11 cellular contexts compared by ENCODE assay signal in the genomic region with DNA sequence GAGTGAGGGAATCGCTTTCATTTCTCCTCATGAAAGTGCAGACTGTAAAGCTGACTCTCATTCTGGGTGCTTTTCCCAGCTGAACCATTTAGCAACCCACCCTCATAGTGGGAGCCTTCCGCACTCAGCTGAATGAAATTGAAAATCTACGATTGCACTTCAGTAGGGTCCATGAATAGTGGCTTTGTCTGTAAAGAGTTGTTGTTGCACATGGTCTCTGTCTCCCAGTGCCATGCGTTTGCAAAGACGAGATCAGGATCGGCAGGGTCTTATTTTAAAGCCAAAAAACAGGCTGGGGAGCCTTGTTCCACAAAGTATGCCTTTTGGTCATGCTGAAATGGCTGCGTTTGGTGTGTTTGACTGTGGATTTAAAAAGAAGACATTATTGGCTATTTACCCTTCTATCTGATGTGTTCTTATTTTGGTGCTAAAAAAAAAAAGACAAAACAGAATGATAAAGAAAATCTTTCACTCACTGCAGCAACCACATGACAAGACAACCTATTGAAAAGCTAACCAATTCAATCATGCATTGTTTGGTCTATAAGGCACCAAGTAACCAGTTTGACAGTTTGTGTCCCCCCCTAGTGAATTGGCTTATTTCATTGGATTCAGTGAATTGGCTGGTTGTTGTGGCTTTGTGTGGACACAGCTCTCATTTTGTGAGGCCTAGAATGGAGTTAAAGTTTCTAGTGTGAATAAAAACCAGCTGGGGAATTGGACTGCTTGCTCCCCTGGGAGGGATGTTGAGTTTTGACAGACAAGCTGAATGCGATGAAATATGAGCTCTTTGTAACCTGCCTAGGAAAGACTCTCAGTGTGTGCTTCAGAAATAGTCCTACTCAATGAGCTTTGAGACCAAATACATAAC.
DNase-seq lines count a peak whose midpoint lies in the region; ATAC-seq and TF ChIP-seq lines count a peak whose summit lies in the region.
"Had no signal": no experiment of that assay in that cellular context is flagged by ENCODE, and none has a peak within 500 bp of the region (broad histone marks: within the 10 kb centered on the region; RNA-seq: fewer than 3 reads in every experiment).

No MANE protein-coding gene starts in this region.

- H3K27ac ChIP-seq in IMR-90 (ENCODE audit: insufficient read depth, low read length) (no peak overlapping the region), gastrocnemius medialis (peak overlapping the region; percentile 77 to 85 (median 81)), stomach (peak overlapping the region in 2 of 5 donors; percentile 3 to 66)

- no peak for TF ChIP-seq RAD21 in IMR-90 (IDR thresholded peaks at IDR 0.05; ENCODE audit: low read length)

- BruUV-seq in IMR-90 (replicated peaks; lab: Mats Ljungman, UMichigan), result no TSS peak

- H2BK5ac ChIP-seq in IMR-90 (ENCODE audit: low read depth, low read length, poor library complexity, severe bottlenecking), result no peak overlapping the region

- H3K9me1 ChIP-seq in IMR-90 (ENCODE audit: insufficient read depth, low read length), result peaks cover 29% of the 10 kb centered on the region

- H3K14ac ChIP-seq in IMR-90 (replicated peaks; ENCODE audit: low read depth, low read length), result peak overlapping the region; percentile 23; the same call in 1 of the 2 replicates

- H3K56ac ChIP-seq in IMR-90 (ENCODE audit: extremely low read depth, insufficient read depth, low read length), result no peak overlapping the region

- H2AK5ac ChIP-seq in IMR-90 (ENCODE audit: low read depth, low read length), result no peak overlapping the region; the same call in 1 of the 2 replicates

- H2AFZ ChIP-seq in IMR-90 (replicated peaks; ENCODE audit: low read length, poor library complexity), result no peak overlapping the region

- H2BK20ac ChIP-seq in IMR-90 (ENCODE audit: low read depth, low read length), result no peak overlapping the region

- H3K4me3 ChIP-seq in IMR-90 (ENCODE audit: insufficient read depth, low read depth, low read length) (no peak overlapping the region), gastrocnemius medialis (no peak overlapping the region), stomach (no peak overlapping the region)
- H3K4me3 ChIP-seq: smooth muscle cell had no signal

- H3K4me1 ChIP-seq in IMR-90 (ENCODE audit: control insufficient read depth, insufficient read depth, low read length), result peaks cover 19% of the 10 kb centered on the region
- H3K4me1 ChIP-seq in gastrocnemius medialis, result peaks cover 74 to 78% of the 10 kb centered on the region in 2 donors
- H3K4me1 ChIP-seq in stomach, result peaks cover 22 to 63% (median 42%) of the 10 kb centered on the region in 4 donors

- peaks cover 10% of the 10 kb centered on the region for H3K36me3 ChIP-seq in IMR-90 (ENCODE audit: control insufficient read depth, insufficient read depth, low read length)
- peaks cover 0 to 10% of the 10 kb centered on the region in 2 donors for H3K36me3 ChIP-seq in gastrocnemius medialis
- H3K36me3 ChIP-seq in stomach, result peaks cover 12 to 19% (median 15%) of the 10 kb centered on the region in 4 donors

- no peak overlapping the region for H4K5ac ChIP-seq in IMR-90 (ENCODE audit: low read depth, low read length)

- no peak overlapping the region for H2BK120ac ChIP-seq in IMR-90 (ENCODE audit: low read depth, low read length)

- no peaks in the 10 kb centered on the region for H3K27me3 Mint-ChIP-seq in T-cell
- H3K27me3 Mint-ChIP-seq: stimulated activated naive CD8-positive, alpha-beta T cell treated with anti-CD3 and anti-CD28 coated beads, Interleukin-15, Interleukin-2, amounts not matched to agents 100 ng/mL and 50 ng/mL, for 24 hours had no signal

- H3K79me1 ChIP-seq in IMR-90 (ENCODE audit: low read depth in 1 of 2, low read length in 2 of 2), result peaks cover 68 to 92% of the 10 kb centered on the region in 2 experiments

- no peak overlapping the region for H3K4me3 Mint-ChIP-seq in T-cell
- H3K4me3 Mint-ChIP-seq: stimulated activated naive CD8-positive, alpha-beta T cell treated with anti-CD3 and anti-CD28 coated beads, Interleukin-15, Interleukin-2, amounts not matched to agents 100 ng/mL and 50 ng/mL, for 24 hours had no signal

- no peaks in the 10 kb centered on the region for H3K9me3 Mint-ChIP-seq in T-cell
- H3K9me3 Mint-ChIP-seq: stimulated activated naive CD8-positive, alpha-beta T cell treated with anti-CD3 and anti-CD28 coated beads, Interleukin-15, Interleukin-2, amounts not matched to agents 100 ng/mL and 50 ng/mL, for 24 hours had no signal

- no peak overlapping the region for H3K18ac ChIP-seq in IMR-90 (ENCODE audit: low read depth, low read length)

- POLR2A ChIA-PET in IMR-90 (lab: Charles Lee; ENCODE audit: unreplicated experiment), result interaction anchor here (0.6 kb wide), 1 partner anchor 99 kb away, joined by 4 read pairs; no protein-coding TSS in a partner anchor
- POLR2A ChIA-PET in T-cell (lab: Charles Lee), result interaction anchor here in 1 of 2 donors (0.6 kb wide), 1 partner anchor 32 kb away, joined by 4 read pairs; no protein-coding TSS in a partner anchor

- H4K20me1 ChIP-seq in IMR-90 (ENCODE audit: insufficient read depth, low read length), result peaks cover 69% of the 10 kb centered on the region

- no peak overlapping the region for H2BK15ac ChIP-seq in IMR-90 (ENCODE audit: low read depth, low read length)

- peak overlapping the region; percentile 34 to 72 for H3K27ac Mint-ChIP-seq in T-cell
- H3K27ac Mint-ChIP-seq: stimulated activated naive CD8-positive, alpha-beta T cell treated with anti-CD3 and anti-CD28 coated beads, Interleukin-15, Interleukin-2, amounts not matched to agents 100 ng/mL and 50 ng/mL, for 24 hours had no signal

- ATAC-seq in IMR-90 (ENCODE audit: low read depth) (no peak; the same call in 1 of the 2 replicates), T-cell (replicated peaks in 1 of 4) (no peak), gastrocnemius medialis (peak; percentile 61 to 76), HG02973 (IDR thresholded peaks at IDR 0.05; ENCODE audit: unreplicated experiment) (no peak), GM21515 (IDR thresholded peaks at IDR 0.05; ENCODE audit: unreplicated experiment) (no peak)

- H2AK9ac ChIP-seq in IMR-90 (replicated peaks; ENCODE audit: low read depth, low read length, poor library complexity), result no peak overlapping the region

- TF ChIP-seq EP300 in stomach (IDR thresholded peaks at IDR 0.05), result no peak

- H4K91ac ChIP-seq in IMR-90 (ENCODE audit: insufficient read depth, low read depth, low read length), result no peak overlapping the region

- H3K23ac ChIP-seq in IMR-90 (ENCODE audit: low read depth, low read length), result no peak overlapping the region

- peaks cover 30% of the 10 kb centered on the region for H3K36me3 Mint-ChIP-seq in T-cell

- WGBS in IMR-90 (ENCODE audit: extremely low coverage in 2 of 2, insufficient read length in 1 of 2), 2 experiments, result no CpG with 5 or more reads among the region's 8 CpGs
- 87 to 94% (median 90%) methylated on average over 8 of the region's 8 CpGs for WGBS in stomach, 5 donors

- DNase-seq in IMR-90 (no peak), T-cell (no peak), head of caudate nucleus (peak in 32 of 42 donors; percentile 27 to 86 (median 57)), gastrocnemius medialis (no peak), stomach (no peak)
- DNase-seq: cerebellar nuclear complex, GDM1 had no signal

- intact Hi-C loops in IMR-90 (cut with micrococcal nuclease) (no loop called here), head of caudate nucleus (cut with DNase I) (loop anchor here (10.0 kb wide), 1 partner anchor 68 kb away; no protein-coding TSS in a partner anchor), gastrocnemius medialis (cut with DNase I; ENCODE audit: low total_unique reads) (loop anchor here (2.0 to 5.0 kb wide), 2 partner anchors 61 to 66 kb away; partner anchors contain the start of gene ARHGAP35), stomach (cut with DNase I; ENCODE audit: low total_unique reads) (no loop called here)

- TF ChIP-seq CTCF in IMR-90 (conservative IDR thresholded peaks at IDR 0.05; ENCODE audit: low read depth, low read length) (no peak), gastrocnemius medialis (IDR thresholded peaks at IDR 0.05 in 4 of 5, conservative IDR thresholded peaks at IDR 0.05 in 1 of 5) (no peak), stomach (IDR thresholded peaks at IDR 0.05) (no peak)

- TF ChIP-seq POLR2A in IMR-90 (IDR thresholded peaks at IDR 0.05; ENCODE audit: low read depth, low read length) (no peak), gastrocnemius medialis (IDR thresholded peaks at IDR 0.05) (no peak), stomach (IDR thresholded peaks at IDR 0.05) (no peak)

- H3K27me3 ChIP-seq in IMR-90 (ENCODE audit: control insufficient read depth, insufficient read depth, low read length) (no peaks in the 10 kb centered on the region), gastrocnemius medialis (no peaks in the 10 kb centered on the region), stomach (no peaks in the 10 kb centered on the region)

- in situ Hi-C loops in IMR-90 (cut with MboI; ENCODE audit: low sequenced_read_pairs) (no loop called here), gastrocnemius medialis (cut with MboI; ENCODE audit: low sequenced_read_pairs in 4 of 4) (loop anchor here in 1 of 4 donors (5.0 kb wide), 1 partner anchor 56 kb away; no protein-coding TSS in a partner anchor)

- no peak overlapping the region for H4K8ac ChIP-seq in IMR-90 (ENCODE audit: low read depth in 2 of 2, low read length in 2 of 2)

- CTCF ChIA-PET in IMR-90 (lab: Yijun Ruan, JAX), result interaction anchor here (0.5 to 1.1 kb wide), 3 partner anchors 32 to 1879 kb away, joined by 4 to 7 read pairs (median 4); no protein-coding TSS in a partner anchor
- CTCF ChIA-PET in T-cell (lab: Charles Lee), result interaction anchor here in 1 of 2 donors (1.1 kb wide), 1 partner anchor 66 kb away, joined by 3 read pairs; no protein-coding TSS in a partner anchor

- no peak overlapping the region for H3K4ac ChIP-seq in IMR-90 (ENCODE audit: low read depth, low read length)

- H3K9me3 ChIP-seq in IMR-90 (ENCODE audit: control insufficient read depth, insufficient read depth, low read length), result no peaks in the 10 kb centered on the region
- H3K9me3 ChIP-seq in gastrocnemius medialis, result no peaks in the 10 kb centered on the region
- no peaks in the 10 kb centered on the region for H3K9me3 ChIP-seq in stomach

- H3K4me1 Mint-ChIP-seq in T-cell, result peaks cover 50 to 70% (median 63%) of the 10 kb centered on the region in 3 donors

- H3K4me2 ChIP-seq in IMR-90 (ENCODE audit: low read depth, low read length), result no peak overlapping the region

- no peak overlapping the region for H3K9ac ChIP-seq in IMR-90 (ENCODE audit: low read depth, low read length)

- dilution Hi-C loops in IMR-90 (cut with HindIII; ENCODE audit: low sequenced_read_pairs, unreplicated experiment), result no loop called here

TF ChIP-seq in IMR-90, 13 proteins besides CTCF, POLR2A, EP300 and RAD21:
- TF ChIP-seq MXI1 (IDR thresholded peaks at IDR 0.05; ENCODE audit: borderline replicate concordance, low read depth, low read length), result no peak
- TF ChIP-seq NFE2L2 (IDR thresholded peaks at IDR 0.05; ENCODE audit: low read depth, low read length), result no peak
- no peak for TF ChIP-seq FOS (IDR thresholded peaks at IDR 0.05; ENCODE audit: low read depth, low read length)

Comparison
In these comparisons a context has a peak if more than half of its experiments do, and no peak if none do; other contexts are left out.
1. ATAC-seq: peak in gastrocnemius medialis (2 of 2); none in IMR-90 (single experiment), T-cell (0 of 4), HG02973 (single experiment) and GM21515 (single experiment).
2. DNase-seq: peak in head of caudate nucleus (32 of 42); none in IMR-90 (single experiment), T-cell (0 of 34), gastrocnemius medialis (0 of 2) and stomach (single experiment).
3. intact Hi-C loops: an anchor here in head of caudate nucleus (10.0 kb wide) and gastrocnemius medialis (2.0 to 5.0 kb wide); none called in IMR-90 and stomach.